In the genomic region with DNA sequence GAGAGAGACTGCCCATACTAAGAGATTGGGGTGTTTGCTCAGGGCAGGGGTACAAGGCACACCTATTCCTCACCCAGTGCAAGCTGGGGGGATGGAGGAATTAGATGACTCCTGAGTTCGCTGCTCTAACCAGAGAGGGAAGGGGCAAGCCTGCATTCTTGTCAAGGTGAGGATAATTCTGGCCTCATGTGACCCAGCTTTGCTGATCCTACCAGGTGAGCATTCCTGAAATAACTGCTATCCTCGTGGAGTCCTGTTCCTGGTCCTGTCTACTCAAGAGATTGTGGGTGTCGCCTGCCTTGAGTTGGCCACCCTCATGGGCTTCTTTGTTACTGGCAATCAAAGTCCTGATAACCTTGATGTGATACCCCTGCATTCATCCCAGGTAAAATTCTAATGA, we compare ENCODE assay signal across 18 cellular contexts.
A peak's percentile ranks its signal among the peaks of the same experiment; 100 is the strongest.
DNase-seq lines count a peak whose midpoint lies in the region; ATAC-seq and TF ChIP-seq lines count a peak whose summit lies in the region.
"Had no signal": no experiment of that assay in that cellular context is flagged by ENCODE, and none has a peak within 500 bp of the region (broad histone marks: within the 10 kb centered on the region; RNA-seq: fewer than 3 reads in every experiment).

No MANE protein-coding gene starts in this region.

- H3K4me2 ChIP-seq in PC-9 = peak overlapping the region; percentile 23; the same call in 1 of the 2 replicates
- H3K4me2 ChIP-seq in neuronal stem cell (ENCODE audit: insufficient read depth, low read length, poor library complexity, severe bottlenecking) = no peak overlapping the region
- H3K4me2 ChIP-seq: KMS-11, SK-N-SH had no signal

- H2BK5ac ChIP-seq in neuronal stem cell (ENCODE audit: low read length) = no peak overlapping the region

- no CpG with 5 or more reads among the region's 3 CpGs for WGBS in neuronal stem cell (ENCODE audit: extremely low coverage in 2 of 2, insufficient read length in 2 of 2, insufficient replicate concordance in 1 of 2), 2 donors

- no peak overlapping the region for H2BK120ac ChIP-seq in neuronal stem cell (ENCODE audit: low read depth, low read length)

- no peak overlapping the region for H2BK15ac ChIP-seq in neuronal stem cell (ENCODE audit: low read length)

- H3K27me3 ChIP-seq in PC-9 (ENCODE audit: insufficient read depth, low read depth) (no peaks in the 10 kb centered on the region), neuronal stem cell (ENCODE audit: control insufficient read depth in 3 of 3, insufficient read depth in 3 of 3, low read depth in 1 of 3, low read length in 3 of 3) (no peaks in the 10 kb centered on the region)
- H3K27me3 ChIP-seq: MG63 had no signal

- no peak for TF ChIP-seq CTCF in PC-9 (conservative IDR thresholded peaks at IDR 0.05)

- intact Hi-C loops in PC-9 (cut with micrococcal nuclease; ENCODE audit: unreplicated experiment) = no loop called here

- POLR2A ChIA-PET in PC-9 (lab: Charles Lee; ENCODE audit: unreplicated experiment) = no interaction called here

- no TSS peak for BruUV-seq in PC-9 (replicated peaks; lab: Mats Ljungman, UMichigan)

- DNase-seq in ELF-1 (ENCODE audit: low read depth, low spot score) = peak; percentile 26
- peak; percentile 28 to 75 for DNase-seq in PC-9
- DNase-seq in epithelial cell of prostate (ENCODE audit: low read depth, low spot score) = no peak
- no peak for DNase-seq in neuronal stem cell (ENCODE audit: low spot score)
- DNase-seq in DMS53 (lab: John Stamatoyannopoulos, UW) = no peak
- no peak for DNase-seq in NK-92 treated with Interleukin-12 subunit alpha and Interleukin-12 subunit beta, amount 100 ng/mL, for 24 hours (lab: John Stamatoyannopoulos, UW)
- DNase-seq: ACHN, AML-193, COR-L47, MG63, NCI-H1105, NCI-H1694, NCI-H510A treated with DMSO at 0.1 percent for 48 hours, NCI-H82, SHP77, SK-N-SH had no signal

- no peaks in the 10 kb centered on the region for H3K36me3 ChIP-seq in PC-9 (ENCODE audit: low read depth)
- no peaks in the 10 kb centered on the region for H3K36me3 ChIP-seq in neuronal stem cell (replicated peaks in 1 of 2; ENCODE audit: control insufficient read depth in 2 of 2, insufficient read depth in 2 of 2, low read length in 2 of 2)
- H3K36me3 ChIP-seq: MG63 had no signal

- no peak overlapping the region for H4K8ac ChIP-seq in neuronal stem cell (ENCODE audit: low read depth, low read length)

- no peaks in the 10 kb centered on the region for H3K79me1 ChIP-seq in neuronal stem cell (ENCODE audit: low read depth, low read length)

- no peaks in the 10 kb centered on the region for H3K9me2 ChIP-seq in PC-9 (ENCODE audit: insufficient read depth)
- H3K9me2 ChIP-seq: SK-N-SH had no signal

- CTCF ChIA-PET in PC-9 (lab: Charles Lee) = interaction anchor here (2.3 kb wide), 1 partner anchor 166 kb away, joined by 7 read pairs; no protein-coding TSS in a partner anchor

- H3K9me3 ChIP-seq in PC-9 (ENCODE audit: insufficient read depth, low read depth) (no peaks in the 10 kb centered on the region; the same call in 1 of the 2 replicates), neuronal stem cell (replicated peaks in 1 of 2; ENCODE audit: control insufficient read depth in 2 of 2, insufficient read depth in 1 of 2, low read depth in 1 of 2, low read length in 2 of 2) (peaks cover 0 to 2% of the 10 kb centered on the region in 2 donors)
- H3K9me3 ChIP-seq: MG63, SK-N-SH had no signal

- no peak overlapping the region for H2AK5ac ChIP-seq in neuronal stem cell (ENCODE audit: low read depth, low read length)

- peaks cover 76% of the 10 kb centered on the region for H3K4me1 ChIP-seq in PC-9 (replicated peaks; ENCODE audit: insufficient read depth)
- H3K4me1 ChIP-seq in neuronal stem cell (ENCODE audit: control insufficient read depth in 2 of 2, insufficient read depth in 1 of 2, low read depth in 1 of 2, low read length in 2 of 2) = peaks cover 0 to 4% of the 10 kb centered on the region in 2 donors

- no peak overlapping the region for H3K4me3 ChIP-seq in PC-9
- no peak overlapping the region for H3K4me3 ChIP-seq in neuronal stem cell (ENCODE audit: low read length in 2 of 2)
- H3K4me3 ChIP-seq: MG63 had no signal

- no peaks in the 10 kb centered on the region for H3K79me2 ChIP-seq in PC-9 (ENCODE audit: low read depth)

- H3F3A ChIP-seq in PC-9 (ENCODE audit: insufficient read depth, low read depth) = peaks cover 54% of the 10 kb centered on the region

- H4K91ac ChIP-seq in neuronal stem cell (ENCODE audit: low read depth, low read length, poor library complexity) = no peak overlapping the region

- no peak overlapping the region for H3K23ac ChIP-seq in neuronal stem cell (ENCODE audit: low read depth, low read length, poor library complexity)

- no peak overlapping the region for H3K4ac ChIP-seq in neuronal stem cell (ENCODE audit: low read length)

- no peaks in the 10 kb centered on the region for H4K20me1 ChIP-seq in PC-9 (ENCODE audit: insufficient read depth)

- H2AFZ ChIP-seq in PC-9 (no peak overlapping the region), neuronal stem cell (ENCODE audit: low read length) (no peak overlapping the region)

- H3K27ac ChIP-seq in PC-9 (peak overlapping the region; percentile 88), epithelial cell of prostate (peak overlapping the region; percentile 89), neuronal stem cell (replicated peaks; ENCODE audit: low read length) (no peak overlapping the region)
- H3K27ac ChIP-seq: KMS-11 had no signal

- peak overlapping the region; percentile 64 for H2BK12ac ChIP-seq in neuronal stem cell (ENCODE audit: low read length)

- H3K18ac ChIP-seq in neuronal stem cell (ENCODE audit: low read length) = no peak overlapping the region

- H3K9ac ChIP-seq in neuronal stem cell (ENCODE audit: low read depth, low read length, poor library complexity) = no peak overlapping the region
- H3K9ac ChIP-seq: KMS-11, SK-N-SH had no signal

- H3K14ac ChIP-seq in neuronal stem cell (ENCODE audit: low read length) = no peak overlapping the region

- no peak for ATAC-seq in GM18861 (IDR thresholded peaks at IDR 0.05; ENCODE audit: unreplicated experiment)

Comparison
In these comparisons a context has a peak if more than half of its experiments do, and no peak if none do; other contexts are left out.
1. DNase-seq: peak in ELF-1 (single experiment) and PC-9 (2 of 2); none in epithelial cell of prostate (single experiment), neuronal stem cell (single experiment), DMS53 (single experiment) and NK-92 treated with Interleukin-12 subunit alpha and Interleukin-12 subunit beta, amount 100 ng/mL, for 24 hours (single experiment).